Comparison of ENCODE assay signal across 8 cellular contexts in genomic region chr21:8257083-8257799, GRCh38.
DNase-seq lines count a peak whose midpoint lies in the region; ATAC-seq, FAIRE-seq and TF ChIP-seq lines count a peak whose summit lies in the region.
"Not testable (repeated sequence)": the region's sequence is repeated elsewhere in the genome, so short reads cannot be mapped to it uniquely, and the experiment has no call there.

No MANE protein-coding gene starts in this region.

- not testable (repeated sequence) for H3K36me3 Mint-ChIP-seq in activated T-cell treated with anti-CD3 and anti-CD28 coated beads, Interleukin-2, amount 50 U/mL, for 4 hours (ENCODE audit: insufficient read depth); immature natural killer cell

- not testable (repeated sequence) for H3K27me3 Mint-ChIP-seq in activated T-cell treated with anti-CD3 and anti-CD28 coated beads, Interleukin-2, amount 50 U/mL, for 4 hours (ENCODE audit: low read depth); immature natural killer cell (ENCODE audit: low read depth in 3 of 3)

- H3K9me3 ChIP-seq in pancreas: not testable (repeated sequence)

- WGBS in pancreas, 2 donors: 49% methylated on average over 38 of the region's 143 CpGs; no CpG with 5 or more reads in 1 of the 2 donors

- not testable (repeated sequence) for H3K36me3 ChIP-seq in pancreas

- TF ChIP-seq CTCF in AG04449 (IDR thresholded peaks at IDR 0.05; ENCODE audit: insufficient read depth, low read length, missing control alignments); pancreas (IDR thresholded peaks at IDR 0.05): not testable (repeated sequence)

- H3K4me1 Mint-ChIP-seq in activated T-cell treated with anti-CD3 and anti-CD28 coated beads, Interleukin-2, amount 50 U/mL, for 4 hours (ENCODE audit: low read depth); immature natural killer cell: not testable (repeated sequence)

- POLR2A ChIA-PET in AG04449 (lab: Yijun Ruan, JAX): not testable (repeated sequence)

- FAIRE-seq in pancreas (lab: Jason Lieb, UNC): not testable (repeated sequence)

- not testable (repeated sequence) for H3K9me3 Mint-ChIP-seq in activated T-cell treated with anti-CD3 and anti-CD28 coated beads, Interleukin-2, amount 50 U/mL, for 4 hours; immature natural killer cell

- H3K4me3 ChIP-seq in AG04449 (ENCODE audit: low read depth, low read length); pancreas: not testable (repeated sequence)

- CTCF ChIA-PET in AG04449 (lab: Yijun Ruan, JAX): not testable (repeated sequence)

- H3K27me3 ChIP-seq in pancreas: not testable (repeated sequence)

- peak; percentile 0 for DNase-seq in AG04449 (ENCODE audit: low read depth, low spot score)
- peak; percentile 37 for DNase-seq in LHCN-M2 (ENCODE audit: low read depth)
- peak; percentile 42 for DNase-seq in activated CD4-positive, alpha-beta T cell treated with anti-CD3 and anti-CD28 coated beads for 48 hours
- DNase-seq in activated T-cell treated with anti-CD3 and anti-CD28 coated beads, Interleukin-2, amount 50 U/mL, for 4 hours: peak; percentile 10
- peak; percentile 17 for DNase-seq in central memory CD4-positive, alpha-beta T cell
- DNase-seq in immature natural killer cell: peak; percentile 0 to 28 (median 7)
- peak; percentile 5 to 74 (median 30) for DNase-seq in pancreas
- peak; percentile 1 for DNase-seq in stimulated activated CD8-positive, alpha-beta memory T cell treated with anti-CD3 and anti-CD28 coated beads, Interleukin-12 subunit alpha, Interleukin-12 subunit beta, amount 100 ng/mL, for 4 hours (ENCODE audit: low read depth)

- not testable (repeated sequence) for H3K4me1 ChIP-seq in pancreas

- not testable (repeated sequence) for H3K27ac Mint-ChIP-seq in immature natural killer cell

- not testable (repeated sequence) for H3K4me3 Mint-ChIP-seq in activated T-cell treated with anti-CD3 and anti-CD28 coated beads, Interleukin-2, amount 50 U/mL, for 4 hours; immature natural killer cell

- not testable (repeated sequence) for H3K27ac ChIP-seq in pancreas

- intact Hi-C loops in pancreas (cut with DNase I): not testable (repeated sequence)

- not testable (repeated sequence) for ATAC-seq in activated T-cell treated with anti-CD3 and anti-CD28 coated beads, Interleukin-2, amount 50 U/mL, for 4 hours; pancreas
